Comparison of ENCODE assay signal across 1 cellular context in the genomic region with DNA sequence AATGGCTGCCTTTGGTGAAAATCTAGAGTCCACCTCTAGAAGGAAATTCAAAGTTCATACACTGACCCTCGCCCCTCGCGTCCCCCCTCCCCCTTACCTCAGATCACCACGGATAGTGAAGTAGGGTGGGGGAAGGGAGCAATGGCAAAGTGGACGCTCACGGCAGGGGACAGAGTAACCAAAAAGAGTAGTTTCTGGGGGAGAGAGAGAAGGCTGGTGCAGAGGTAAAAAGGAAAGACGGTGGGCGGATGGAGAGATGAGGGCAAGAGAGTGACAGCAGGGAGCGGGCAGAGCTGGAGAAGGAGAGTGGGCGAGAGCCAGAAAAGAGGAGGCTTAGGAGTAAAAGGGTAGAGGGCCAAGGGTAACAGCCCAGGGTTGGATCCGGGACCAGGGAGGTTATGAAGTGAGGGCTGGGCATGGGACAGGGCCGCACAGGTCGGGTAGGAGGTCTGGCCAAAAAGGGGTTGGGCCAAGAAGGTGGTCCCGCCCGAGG.
TF ChIP-seq lines count a peak whose summit lies in the region.

No MANE protein-coding gene starts in this region.

TF ChIP-seq in HepG2, 621 proteins besides CTCF, POLR2A, EP300 and RAD21 (continued from another document):
- 0 out of 2 replicates have a peak, but pooled peaks have one; percentile 46 for TF ChIP-seq ZNF354B (CRISPR knock-in tag; IDR thresholded peaks at IDR 0.05)
- TF ChIP-seq, protein P1, sequence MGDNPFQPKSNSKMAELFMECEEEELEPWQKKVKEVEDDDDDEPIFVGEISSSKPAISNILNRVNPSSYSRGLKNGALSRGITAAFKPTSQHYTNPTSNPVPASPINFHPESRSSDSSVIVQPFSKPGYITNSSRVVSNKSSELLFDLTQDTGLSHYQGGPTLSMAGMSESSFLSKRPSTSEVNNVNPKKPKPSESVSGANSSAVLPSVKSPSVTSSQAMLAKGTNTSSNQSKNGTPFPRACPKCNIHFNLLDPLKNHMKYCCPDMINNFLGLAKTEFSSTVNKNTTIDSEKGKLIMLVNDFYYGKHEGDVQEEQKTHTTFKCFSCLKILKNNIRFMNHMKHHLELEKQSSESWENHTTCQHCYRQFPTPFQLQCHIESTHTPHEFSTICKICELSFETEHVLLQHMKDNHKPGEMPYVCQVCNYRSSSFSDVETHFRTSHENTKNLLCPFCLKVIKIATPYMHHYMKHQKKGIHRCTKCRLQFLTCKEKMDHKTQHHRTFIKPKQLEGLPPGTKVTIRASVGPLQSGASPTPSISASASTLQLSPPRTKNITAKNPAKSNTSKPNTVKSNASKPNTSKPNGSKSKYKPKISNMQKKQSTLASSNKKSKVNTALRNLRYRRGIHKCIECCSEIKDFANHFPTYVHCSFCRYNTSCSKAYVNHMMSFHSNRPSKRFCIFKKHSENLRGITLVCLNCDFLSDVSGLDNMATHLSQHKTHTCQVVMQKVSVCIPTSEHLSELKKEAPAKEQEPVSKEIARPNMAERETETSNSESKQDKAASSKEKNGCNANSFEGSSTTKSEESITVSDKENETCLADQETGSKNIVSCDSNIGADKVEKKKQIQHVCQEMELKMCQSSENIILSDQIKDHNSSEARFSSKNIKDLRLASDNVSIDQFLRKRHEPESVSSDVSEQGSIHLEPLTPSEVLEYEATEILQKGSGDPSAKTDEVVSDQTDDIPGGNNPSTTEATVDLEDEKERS (CRISPR knock-in tag; IDR thresholded peaks at IDR 0.05) = peak; percentile 35; the same call in 1 of the 2 replicates
- peak; percentile 78 for TF ChIP-seq ZBTB42 (CRISPR knock-in tag; IDR thresholded peaks at IDR 0.05)
- TF ChIP-seq CAMTA2 (CRISPR knock-in tag; IDR thresholded peaks at IDR 0.05; ENCODE audit: borderline replicate concordance) = peak; percentile 59; the same call in 1 of the 2 replicates
- TF ChIP-seq, protein P2, sequence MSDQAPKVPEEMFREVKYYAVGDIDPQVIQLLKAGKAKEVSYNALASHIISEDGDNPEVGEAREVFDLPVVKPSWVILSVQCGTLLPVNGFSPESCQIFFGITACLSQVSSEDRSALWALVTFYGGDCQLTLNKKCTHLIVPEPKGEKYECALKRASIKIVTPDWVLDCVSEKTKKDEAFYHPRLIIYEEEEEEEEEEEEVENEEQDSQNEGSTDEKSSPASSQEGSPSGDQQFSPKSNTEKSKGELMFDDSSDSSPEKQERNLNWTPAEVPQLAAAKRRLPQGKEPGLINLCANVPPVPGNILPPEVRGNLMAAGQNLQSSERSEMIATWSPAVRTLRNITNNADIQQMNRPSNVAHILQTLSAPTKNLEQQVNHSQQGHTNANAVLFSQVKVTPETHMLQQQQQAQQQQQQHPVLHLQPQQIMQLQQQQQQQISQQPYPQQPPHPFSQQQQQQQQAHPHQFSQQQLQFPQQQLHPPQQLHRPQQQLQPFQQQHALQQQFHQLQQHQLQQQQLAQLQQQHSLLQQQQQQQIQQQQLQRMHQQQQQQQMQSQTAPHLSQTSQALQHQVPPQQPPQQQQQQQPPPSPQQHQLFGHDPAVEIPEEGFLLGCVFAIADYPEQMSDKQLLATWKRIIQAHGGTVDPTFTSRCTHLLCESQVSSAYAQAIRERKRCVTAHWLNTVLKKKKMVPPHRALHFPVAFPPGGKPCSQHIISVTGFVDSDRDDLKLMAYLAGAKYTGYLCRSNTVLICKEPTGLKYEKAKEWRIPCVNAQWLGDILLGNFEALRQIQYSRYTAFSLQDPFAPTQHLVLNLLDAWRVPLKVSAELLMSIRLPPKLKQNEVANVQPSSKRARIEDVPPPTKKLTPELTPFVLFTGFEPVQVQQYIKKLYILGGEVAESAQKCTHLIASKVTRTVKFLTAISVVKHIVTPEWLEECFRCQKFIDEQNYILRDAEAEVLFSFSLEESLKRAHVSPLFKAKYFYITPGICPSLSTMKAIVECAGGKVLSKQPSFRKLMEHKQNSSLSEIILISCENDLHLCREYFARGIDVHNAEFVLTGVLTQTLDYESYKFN (CRISPR knock-in tag; conservative IDR thresholded peaks at IDR 0.05) = peak; percentile 52
- TF ChIP-seq ZFP90 (CRISPR knock-in tag; IDR thresholded peaks at IDR 0.05; ENCODE audit: borderline replicate concordance) = no peak
- 0 out of 2 replicates have a peak, but pooled peaks have one; percentile 9 for TF ChIP-seq ZNF556 (CRISPR knock-in tag; IDR thresholded peaks at IDR 0.05; ENCODE audit: borderline replicate concordance)
- TF ChIP-seq, protein P3, sequence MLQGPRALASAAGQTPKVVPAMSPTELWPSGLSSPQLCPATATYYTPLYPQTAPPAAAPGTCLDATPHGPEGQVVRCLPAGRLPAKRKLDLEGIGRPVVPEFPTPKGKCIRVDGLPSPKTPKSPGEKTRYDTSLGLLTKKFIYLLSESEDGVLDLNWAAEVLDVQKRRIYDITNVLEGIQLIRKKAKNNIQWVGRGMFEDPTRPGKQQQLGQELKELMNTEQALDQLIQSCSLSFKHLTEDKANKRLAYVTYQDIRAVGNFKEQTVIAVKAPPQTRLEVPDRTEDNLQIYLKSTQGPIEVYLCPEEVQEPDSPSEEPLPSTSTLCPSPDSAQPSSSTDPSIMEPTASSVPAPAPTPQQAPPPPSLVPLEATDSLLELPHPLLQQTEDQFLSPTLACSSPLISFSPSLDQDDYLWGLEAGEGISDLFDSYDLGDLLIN (CRISPR knock-in tag; IDR thresholded peaks at IDR 0.05; ENCODE audit: borderline replicate concordance) = no peak
- TF ChIP-seq SSRP1 (CRISPR knock-in tag; IDR thresholded peaks at IDR 0.05) = no peak
- no peak for TF ChIP-seq GTF3A (CRISPR knock-in tag; conservative IDR thresholded peaks at IDR 0.05)
- TF ChIP-seq, protein P4, sequence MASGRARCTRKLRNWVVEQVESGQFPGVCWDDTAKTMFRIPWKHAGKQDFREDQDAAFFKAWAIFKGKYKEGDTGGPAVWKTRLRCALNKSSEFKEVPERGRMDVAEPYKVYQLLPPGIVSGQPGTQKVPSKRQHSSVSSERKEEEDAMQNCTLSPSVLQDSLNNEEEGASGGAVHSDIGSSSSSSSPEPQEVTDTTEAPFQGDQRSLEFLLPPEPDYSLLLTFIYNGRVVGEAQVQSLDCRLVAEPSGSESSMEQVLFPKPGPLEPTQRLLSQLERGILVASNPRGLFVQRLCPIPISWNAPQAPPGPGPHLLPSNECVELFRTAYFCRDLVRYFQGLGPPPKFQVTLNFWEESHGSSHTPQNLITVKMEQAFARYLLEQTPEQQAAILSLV (CRISPR knock-in tag; IDR thresholded peaks at IDR 0.05; ENCODE audit: borderline replicate concordance) = 0 out of 2 replicates have a peak, but pooled peaks have one; percentile 32
- TF ChIP-seq SAFB2 (CRISPR knock-in tag; IDR thresholded peaks at IDR 0.05; ENCODE audit: borderline replicate concordance, low read depth) = no peak
- TF ChIP-seq BRD4 (CRISPR knock-in tag; IDR thresholded peaks at IDR 0.05) = 0 out of 2 replicates have a peak, but pooled peaks have one; percentile 34
- TF ChIP-seq NKX3-1 (CRISPR knock-in tag; IDR thresholded peaks at IDR 0.05) = no peak
